In genomic region chr6:117074672-117075071, GRCh38 we compare ENCODE assay signal across 30 cellular contexts.
"Had no signal": no experiment of that assay in that cellular context is flagged by ENCODE, and none has a peak within 500 bp of the region (broad histone marks: within the 10 kb centered on the region; RNA-seq: fewer than 3 reads in every experiment).

No MANE protein-coding gene starts in this region.

- DNase-seq: activated CD4-positive, alpha-beta memory T cell treated with anti-CD3 and anti-CD28 coated beads, Interleukin-2, amount 10 ng/mL, durations not matched to agents 7 days and 5 days; activated CD4-positive, alpha-beta T cell treated with anti-CD3 and anti-CD28 coated beads for 1 hour; activated CD4-positive, alpha-beta T cell treated with anti-CD3 and anti-CD28 coated beads for 4 hours; activated CD4-positive, alpha-beta T cell treated with anti-CD3 and anti-CD28 coated beads, Interleukin-2, amount 10 ng/mL, durations not matched to agents 7 days and 5 days; activated CD4-positive, alpha-beta T cell treated with anti-CD3 and anti-CD28 coated beads, Interleukin-2, amount 50 U/mL, for 4 hours; activated CD8-positive, alpha-beta memory T cell treated with anti-CD3 and anti-CD28 coated beads, Interleukin-2, amount 50 U/mL, for 48 hours; activated gamma-delta T cell; activated naive CD4-positive, alpha-beta T cell; activated naive CD4-positive, alpha-beta T cell treated with anti-CD3 and anti-CD28 coated beads, Interleukin-2, amount 10 ng/mL, durations not matched to agents 7 days and 5 days; activated naive CD8-positive, alpha-beta T cell treated with anti-CD3 and anti-CD28 coated beads, Interleukin-2, amount 10 ng/mL, durations not matched to agents 7 days and 5 days; activated T-cell treated with anti-CD3 and anti-CD28 coated beads for 4 hours; activated T-cell treated with anti-CD3 and anti-CD28 coated beads, Interleukin-2, amount 50 U/mL, for 24 hours; activated T-cell treated with anti-CD3 and anti-CD28 coated beads, Interleukin-2, amount 50 U/mL, for 72 hours; amygdala; aorta; body of pancreas; central memory CD4-positive, alpha-beta T cell; dorsolateral prefrontal cortex; effector memory CD4-positive, alpha-beta T cell; endodermal cell; foreskin keratinocyte; gastrocnemius medialis; glutamatergic neuron; heart left ventricle; T-helper 2 cell had no signal

- H3K36me3 ChIP-seq: gastrocnemius medialis, heart left ventricle had no signal

- H3K4me1 ChIP-seq: body of pancreas, foreskin keratinocyte, gastrocnemius medialis had no signal

- H3K4me3 ChIP-seq: body of pancreas, coronary artery, dorsolateral prefrontal cortex, gastrocnemius medialis, heart left ventricle had no signal

- ATAC-seq: activated naive CD4-positive, alpha-beta T cell treated with anti-CD3 and anti-CD28 coated beads, Interleukin-2, amount 50 U/mL, for 72 hours; activated T-cell treated with anti-CD3 and anti-CD28 coated beads, Interleukin-2, amount 50 U/mL, for 72 hours; body of pancreas; esophagus mucosa; foreskin keratinocyte; gastrocnemius medialis; WTC11 had no signal

- H3K27me3 ChIP-seq: body of pancreas, foreskin keratinocyte, gastrocnemius medialis, heart left ventricle had no signal

- H3K9me3 ChIP-seq: body of pancreas, gastrocnemius medialis had no signal

- H3K27ac ChIP-seq: body of pancreas, coronary artery, dorsolateral prefrontal cortex, foreskin keratinocyte, gastrocnemius medialis, heart left ventricle, VCaP had no signal
